In the genomic region with DNA sequence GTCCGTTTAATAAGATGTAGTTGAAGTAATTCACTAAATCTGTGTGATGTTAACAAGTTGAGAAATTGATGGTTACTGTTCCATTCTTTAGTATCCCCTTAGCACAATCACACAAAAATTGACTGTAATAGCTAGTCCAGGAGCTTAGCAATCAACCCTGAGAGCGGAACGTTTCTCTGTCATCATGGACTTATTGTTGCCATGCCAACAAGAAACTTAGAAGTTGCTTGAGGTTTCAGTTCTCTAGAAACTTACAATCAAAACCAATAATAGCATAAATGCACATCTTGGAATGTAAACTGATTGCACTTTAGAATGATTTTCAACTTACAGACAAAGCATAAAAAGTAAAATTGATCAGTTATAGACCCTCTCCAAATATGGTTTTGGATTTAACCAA, we compare ENCODE assay signal across 12 cellular contexts.
DNase-seq lines count a peak whose midpoint lies in the region; ATAC-seq and FAIRE-seq lines count a peak whose summit lies in the region.
"Had no signal": no experiment of that assay in that cellular context is flagged by ENCODE, and none has a peak within 500 bp of the region (broad histone marks: within the 10 kb centered on the region; RNA-seq: fewer than 3 reads in every experiment).

No MANE protein-coding gene starts in this region.

- ATAC-seq in GM18499 (IDR thresholded peaks at IDR 0.05; ENCODE audit: insufficient read depth, unreplicated experiment): peak; percentile 90
- ATAC-seq in GM21360 (IDR thresholded peaks at IDR 0.05; ENCODE audit: unreplicated experiment): peak; percentile 91
- ATAC-seq in HG03045 (IDR thresholded peaks at IDR 0.05; ENCODE audit: unreplicated experiment): peak; percentile 51

- FAIRE-seq in RCC 7860 (lab: Jason Lieb, UNC): no peak
- FAIRE-seq: GM18507 had no signal

- peak; percentile 51 for DNase-seq in NOMO-1 treated with dmso at 0.1 percent for 144 hours (lab: John Stamatoyannopoulos, UW; ENCODE audit: unreplicated experiment)
- DNase-seq in putamen (ENCODE audit: low spot score): no peak
- DNase-seq in occipital lobe (lab: John Stamatoyannopoulos, UW): no peak
- DNase-seq in RCC 7860 (ENCODE audit: low spot score): no peak
- no peak for DNase-seq in kidney glomerular epithelial cell (lab: John Stamatoyannopoulos, UW)
- DNase-seq: activated naive CD4-positive, alpha-beta T cell treated with anti-CD3 and anti-CD28 coated beads for 36 hours; CD4-positive, alpha-beta memory T cell; stimulated activated CD8-positive, alpha-beta memory T cell treated with anti-CD3 and anti-CD28 coated beads, Interleukin-4, amount 100 ng/mL, for 48 hours had no signal
